ENCODE assay signal across 8 cellular contexts in the genomic region with DNA sequence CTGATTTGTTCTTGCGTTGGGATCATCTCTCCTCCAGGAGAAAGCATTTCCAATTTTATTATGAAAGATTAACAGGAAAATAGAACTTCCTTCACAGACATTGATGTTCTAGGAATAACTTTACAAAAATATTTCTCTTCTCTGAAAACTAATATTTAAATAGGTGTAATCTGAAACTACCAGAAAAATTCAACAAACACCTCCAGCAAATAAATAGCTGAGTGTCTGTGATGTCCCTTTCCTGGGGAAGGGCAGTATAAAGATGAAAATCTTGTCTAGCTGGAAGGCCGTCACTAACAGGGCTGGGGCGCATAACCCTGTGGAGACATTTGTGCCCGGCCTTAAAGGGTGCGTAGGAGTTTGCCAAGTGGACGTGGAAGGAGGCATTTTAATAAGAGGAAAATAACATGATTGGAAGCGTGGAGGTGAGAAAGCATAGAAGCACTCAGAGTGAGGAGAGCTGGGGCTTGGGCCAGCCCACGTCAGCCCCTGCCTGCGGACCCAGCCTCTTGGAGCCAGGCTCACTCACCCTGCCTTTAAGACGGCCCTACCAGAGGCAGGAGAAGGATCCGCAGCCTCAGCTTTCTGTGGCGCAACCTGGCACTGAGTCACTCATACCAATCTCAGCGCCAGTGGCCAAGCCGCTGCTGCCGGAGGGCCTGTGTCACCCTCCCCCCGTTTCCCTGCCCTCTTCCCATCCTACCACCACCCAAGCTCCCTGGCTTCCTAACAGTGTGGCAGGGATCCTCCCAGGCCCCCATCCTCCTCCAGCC.
DNase-seq lines count a peak whose midpoint lies in the region; ATAC-seq, FAIRE-seq and TF ChIP-seq lines count a peak whose summit lies in the region.

No MANE protein-coding gene starts in this region.

- H3K4me2 ChIP-seq in HepG2 (ENCODE audit: low read depth, low read length) (no peak overlapping the region), Karpas-422 (ENCODE audit: low read depth, low read length, poor library complexity, severe bottlenecking) (no peak overlapping the region)

- no peaks in the 10 kb centered on the region for H3K9me2 ChIP-seq in Karpas-422 (replicated peaks; ENCODE audit: insufficient read depth, low read length)

- CTCF ChIA-PET in HepG2 (lab: Yijun Ruan, JAX; ENCODE audit: low intra/inter-chr PET ratio, low total read pairs): no interaction called here

- H3K4me3 ChIP-seq in HepG2 (replicated peaks in 1 of 3; ENCODE audit: insufficient read depth in 1 of 3, low read depth in 2 of 3, low read length in 3 of 3) (no peak overlapping the region), upper lobe of left lung (no peak overlapping the region), Karpas-422 (ENCODE audit: low read length) (no peak overlapping the region)

- H4K20me1 ChIP-seq in HepG2 (ENCODE audit: insufficient read depth, low read length) (no peaks in the 10 kb centered on the region), Karpas-422 (ENCODE audit: insufficient read depth, low read depth, low read length) (no peaks in the 10 kb centered on the region)

- FAIRE-seq in HTR-8/SVneo (lab: Jason Lieb, UNC): no peak
- FAIRE-seq in HepG2 (lab: Jason Lieb, UNC): no peak

- H3K36me3 ChIP-seq in HepG2 (replicated peaks in 1 of 2; ENCODE audit: control insufficient read depth in 1 of 2, insufficient read depth in 2 of 2, low read length in 2 of 2) (no peaks in the 10 kb centered on the region), upper lobe of left lung (no peaks in the 10 kb centered on the region), Karpas-422 (ENCODE audit: insufficient read depth, low read length) (no peaks in the 10 kb centered on the region)

- TF ChIP-seq CTCF in HepG2 (CRISPR knock-in tag; IDR thresholded peaks at IDR 0.05): no peak
- TF ChIP-seq CTCF in upper lobe of left lung (IDR thresholded peaks at IDR 0.05): no peak

- BruUV-seq in HepG2 (replicated peaks; lab: Mats Ljungman, UMichigan): no TSS peak

- H2AFZ ChIP-seq in HepG2 (ENCODE audit: low read length) (no peak overlapping the region), Karpas-422 (ENCODE audit: low read length) (no peak overlapping the region)

- no peak for TF ChIP-seq RAD21 in HepG2 (CRISPR knock-in tag; IDR thresholded peaks at IDR 0.05)

- 95% methylated on average over 16 of the region's 16 CpGs for WGBS in HepG2 (ENCODE audit: low lambda C conversion rate)
- 74 to 81% methylated on average over 16 of the region's 16 CpGs for WGBS in upper lobe of left lung, 2 donors

- TF ChIP-seq POLR2A in HepG2 (IDR thresholded peaks at IDR 0.05; ENCODE audit: insufficient read depth in 1 of 2, low read depth in 2 of 2, low read length in 2 of 2): no peak
- no peak for TF ChIP-seq POLR2A in upper lobe of left lung (IDR thresholded peaks at IDR 0.05)

- in situ Hi-C loops in HepG2 (cut with HindIII; ENCODE audit: extremely low pct_ligation_motif_present, low pct_unique_long_range_greater_than_20kb): loop anchor here (5.0 to 10.0 kb wide), 3 partner anchors 51 to 396 kb away; partner anchors contain the start of gene TAB2

- H3K9ac ChIP-seq in HepG2 (ENCODE audit: insufficient read depth, low read depth, low read length) (peak overlapping the region; percentile 45; the same call in 1 of the 2 replicates), Karpas-422 (ENCODE audit: low read length) (no peak overlapping the region)

- TF ChIP-seq EP300 in HepG2 (IDR thresholded peaks at IDR 0.05; ENCODE audit: low read depth in 2 of 2, low read length in 2 of 2): no peak
- TF ChIP-seq EP300 in HepG2 (CRISPR knock-in tag; IDR thresholded peaks at IDR 0.05; ENCODE audit: borderline replicate concordance): no peak
- no peak for TF ChIP-seq EP300 in upper lobe of left lung (IDR thresholded peaks at IDR 0.05)

- peaks cover 61% of the 10 kb centered on the region for H3K4me1 ChIP-seq in HepG2 (ENCODE audit: insufficient read depth, low read length)
- peaks cover 0 to 8% (median 3%) of the 10 kb centered on the region in 4 donors for H3K4me1 ChIP-seq in upper lobe of left lung
- peaks cover 2% of the 10 kb centered on the region; the same call in 1 of the 2 replicates for H3K4me1 ChIP-seq in Karpas-422 (ENCODE audit: low read length)

- H3K79me2 ChIP-seq in HepG2 (ENCODE audit: insufficient read depth, low read length) (no peaks in the 10 kb centered on the region), Karpas-422 (ENCODE audit: low read length) (no peaks in the 10 kb centered on the region)

- no peaks in the 10 kb centered on the region for H3K27me3 ChIP-seq in HepG2 (ENCODE audit: control insufficient read depth in 1 of 2, insufficient read depth in 2 of 2, low read length in 2 of 2)
- no peaks in the 10 kb centered on the region for H3K27me3 ChIP-seq in upper lobe of left lung
- no peaks in the 10 kb centered on the region; the same call in 1 of the 2 replicates for H3K27me3 ChIP-seq in Karpas-422 (ENCODE audit: low read length)

- POLR2A ChIA-PET in HepG2 (lab: Yijun Ruan, JAX): interaction anchor here (1.5 kb wide), 1 partner anchor 400 kb away, joined by 4 read pairs; no protein-coding TSS in a partner anchor

- H3K9me3 ChIP-seq in HepG2 (ENCODE audit: low read length) (peaks cover under 1% of the 10 kb centered on the region; the same call in 1 of the 2 replicates), upper lobe of left lung (no peaks in the 10 kb centered on the region), Karpas-422 (ENCODE audit: low read length) (peaks cover 5% of the 10 kb centered on the region; the same call in 1 of the 2 replicates)

- peak; percentile 6 for ATAC-seq in GM18867 (IDR thresholded peaks at IDR 0.05; ENCODE audit: unreplicated experiment)
- peak; percentile 19 for ATAC-seq in HepG2
- ATAC-seq in upper lobe of left lung (ENCODE audit: low FRiP score in 2 of 2): peak; percentile 35 to 37
- no peak for ATAC-seq in HG03108 (IDR thresholded peaks at IDR 0.05; ENCODE audit: unreplicated experiment)

- H3K27ac ChIP-seq in HepG2 (ENCODE audit: extremely low read length, insufficient read depth, low read length) (peak overlapping the region; percentile 91), upper lobe of left lung (peak overlapping the region in 1 of 4 donors; percentile 60), Karpas-422 (ENCODE audit: low read length) (no peak overlapping the region)

- intact Hi-C loops in HepG2 (cut with micrococcal nuclease; ENCODE audit: unreplicated experiment): no loop called here

- peak; percentile 67 for DNase-seq in HTR-8/SVneo (ENCODE audit: insufficient read length, low spot score)
- DNase-seq in activated T-cell treated with anti-CD3 and anti-CD28 coated beads, Interleukin-2, amount 50 U/mL, for 48 hours: peak; percentile 67 to 74
- DNase-seq in HepG2 (ENCODE audit: low spot score): peak; percentile 9
- peak in 1 of 2 donors; percentile 51 for DNase-seq in upper lobe of left lung
- no peak for DNase-seq in Karpas-422
- DNase-seq in COLO668 (lab: John Stamatoyannopoulos, UW; ENCODE audit: unreplicated experiment): no peak

TF ChIP-seq in HepG2, 621 proteins besides CTCF, POLR2A, EP300 and RAD21 (continues in another document):
- TF ChIP-seq HNRNPH1 (optimal IDR thresholded peaks at IDR 0.05; ENCODE audit: low read depth, low read length) (no peak), ARNTL (CRISPR knock-in tag; IDR thresholded peaks at IDR 0.05) (0 out of 2 replicates have a peak, but pooled peaks have one; percentile 32), KDM2A (CRISPR knock-in tag; IDR thresholded peaks at IDR 0.05; ENCODE audit: borderline replicate concordance, low read depth) (no peak), ISX (CRISPR knock-in tag; conservative IDR thresholded peaks at IDR 0.05) (no peak), ZNF224 (CRISPR knock-in tag; IDR thresholded peaks at IDR 0.05) (no peak)
- TF ChIP-seq, protein P1, sequence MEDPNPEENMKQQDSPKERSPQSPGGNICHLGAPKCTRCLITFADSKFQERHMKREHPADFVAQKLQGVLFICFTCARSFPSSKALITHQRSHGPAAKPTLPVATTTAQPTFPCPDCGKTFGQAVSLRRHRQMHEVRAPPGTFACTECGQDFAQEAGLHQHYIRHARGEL (CRISPR knock-in tag; IDR thresholded peaks at IDR 0.05): no peak

Comparison
In these comparisons a context has a peak if more than half of its experiments do, and no peak if none do; other contexts are left out.
1. DNase-seq: peak in HTR-8/SVneo (single experiment), activated T-cell treated with anti-CD3 and anti-CD28 coated beads, Interleukin-2, amount 50 U/mL, for 48 hours (2 of 2) and HepG2 (single experiment); none in Karpas-422 (single experiment) and COLO668 (single experiment).